Comparison of ENCODE assay signal across 8 cellular contexts in genomic region chr17:44558349-44559287, GRCh38. TPM values are rescaled to one million over a fixed set of nuclear protein-coding genes. Genes with fewer than 3 reads are reported as not detected.
DNase-seq lines count a peak whose midpoint lies in the region; ATAC-seq, FAIRE-seq and TF ChIP-seq lines count a peak whose summit lies in the region.

No MANE protein-coding gene starts in this region.

- H3K9me1 ChIP-seq in endothelial cell of umbilical vein (replicated peaks; ENCODE audit: control insufficient read depth, extremely low read depth, insufficient read depth, low read length), result no peaks in the 10 kb centered on the region

- POLR2A ChIA-PET in OCI-LY7 (lab: Charles Lee), result no interaction called here
- POLR2A ChIA-PET in endothelial cell of umbilical vein (lab: Charles Lee), result interaction anchor here (0.6 kb wide), 1 partner anchor 615 kb away, joined by 3 read pairs; no protein-coding TSS in a partner anchor

- peaks cover 0 to 37% (median 0%) of the 10 kb centered on the region in 11 experiments; a peak in 6 of 22 replicates for H4K20me1 ChIP-seq in BLaER1 treated with 17β-estradiol and CSF1 and Interleukin-3, amounts not matched to agents 10 nM and 100 nM
- no peaks in the 10 kb centered on the region for H4K20me1 ChIP-seq in OCI-LY7 (ENCODE audit: insufficient read depth, low read length)
- no peaks in the 10 kb centered on the region for H4K20me1 ChIP-seq in endothelial cell of umbilical vein (replicated peaks; ENCODE audit: control insufficient read depth, extremely low read depth, insufficient read depth, low read length)

- H3K4me1 ChIP-seq in BLaER1 treated with 17β-estradiol and CSF1 and Interleukin-3, amounts not matched to agents 10 nM and 100 nM, result peaks cover 54 to 69% (median 57%) of the 10 kb centered on the region in 10 experiments
- peaks cover 11% of the 10 kb centered on the region for H3K4me1 ChIP-seq in OCI-LY7 (ENCODE audit: insufficient read depth, low read length, poor library complexity, severe bottlenecking)
- H3K4me1 ChIP-seq in endothelial cell of umbilical vein (ENCODE audit: control insufficient read depth, extremely low read depth, insufficient read depth, low read length), result peaks cover 7% of the 10 kb centered on the region
- H3K4me1 ChIP-seq in parathyroid adenoma, result no peaks in the 10 kb centered on the region
- peaks cover 4 to 14% of the 10 kb centered on the region in 2 donors for H3K4me1 ChIP-seq in thyroid gland

- no peak for TF ChIP-seq CTCF in OCI-LY7 (conservative IDR thresholded peaks at IDR 0.05; ENCODE audit: low read length)
- TF ChIP-seq CTCF in endothelial cell of umbilical vein (IDR thresholded peaks at IDR 0.05; ENCODE audit: extremely low read depth in 1 of 2, insufficient read depth in 1 of 2, low read depth in 1 of 2, low read length in 2 of 2), result no peak
- no peak for TF ChIP-seq CTCF in parathyroid adenoma (IDR thresholded peaks at IDR 0.05)
- no peak for TF ChIP-seq CTCF in thyroid gland (IDR thresholded peaks at IDR 0.05)

- CTCF ChIA-PET in OCI-LY7 (lab: Charles Lee; ENCODE audit: unreplicated experiment), result no interaction called here
- CTCF ChIA-PET in endothelial cell of umbilical vein (lab: Charles Lee), result interaction anchor here (0.8 to 2.2 kb wide), 5 partner anchors 8 to 55 kb away, joined by 3 to 11 read pairs (median 3); partner anchors contain the start of gene GPATCH8

- H3K36me3 ChIP-seq in BLaER1 treated with 17β-estradiol and CSF1 and Interleukin-3, amounts not matched to agents 10 nM and 100 nM, result peaks cover 0 to 10% (median 0%) of the 10 kb centered on the region in 11 experiments; a peak in 7 of 22 replicates
- H3K36me3 ChIP-seq in OCI-LY7 (ENCODE audit: insufficient read depth, low read length) (no peaks in the 10 kb centered on the region), endothelial cell of umbilical vein (ENCODE audit: control insufficient read depth in 2 of 2, extremely low read depth in 1 of 2, insufficient read depth in 2 of 2, low read length in 2 of 2) (no peaks in the 10 kb centered on the region), parathyroid adenoma (ENCODE audit: control insufficient read depth, insufficient read depth, low read length) (no peaks in the 10 kb centered on the region), thyroid gland (no peaks in the 10 kb centered on the region)

- intact Hi-C loops in OCI-LY7 (cut with micrococcal nuclease; ENCODE audit: unreplicated experiment) (no loop called here), endothelial cell of umbilical vein (cut with micrococcal nuclease) (no loop called here), thyroid gland (cut with DNase I) (no loop called here)

- H3K9ac ChIP-seq in BLaER1 treated with 17β-estradiol and CSF1 and Interleukin-3, amounts not matched to agents 10 nM and 100 nM, result peak overlapping the region; percentile 70 to 96 (median 88)
- no peak overlapping the region for H3K9ac ChIP-seq in endothelial cell of umbilical vein (replicated peaks; ENCODE audit: extremely low read depth, insufficient read depth, low read length)
- no peak overlapping the region for H3K9ac ChIP-seq in parathyroid adenoma

- FAIRE-seq in endothelial cell of umbilical vein (lab: Jason Lieb, UNC) (no peak), H54 (lab: Jason Lieb, UNC) (no peak), frontal cortex (lab: Jason Lieb, UNC) (no peak)

- peak overlapping the region in 9 of 11 experiments; percentile 43 to 98 (median 92); a peak in 17 of 22 replicates for H3K27ac ChIP-seq in BLaER1 treated with 17β-estradiol and CSF1 and Interleukin-3, amounts not matched to agents 10 nM and 100 nM
- H3K27ac ChIP-seq in OCI-LY7 (ENCODE audit: low read depth, low read length, poor library complexity, severe bottlenecking) (no peak overlapping the region), endothelial cell of umbilical vein (ENCODE audit: insufficient read depth, low read depth, low read length) (no peak overlapping the region), parathyroid adenoma (no peak overlapping the region), thyroid gland (no peak overlapping the region)

- H3K4me2 ChIP-seq in BLaER1 treated with 17β-estradiol and CSF1 and Interleukin-3, amounts not matched to agents 10 nM and 100 nM, result peak overlapping the region; percentile 85 to 99 (median 96)
- H3K4me2 ChIP-seq in OCI-LY7 (ENCODE audit: low read length) (0 out of 2 replicates have a peak overlapping the region, but pooled peaks have one; percentile 96), endothelial cell of umbilical vein (ENCODE audit: insufficient read depth, low read length) (no peak overlapping the region), parathyroid adenoma (ENCODE audit: low read length) (no peak overlapping the region)

- H3K4me3 ChIP-seq in BLaER1 treated with 17β-estradiol and CSF1 and Interleukin-3, amounts not matched to agents 10 nM and 100 nM, result peak overlapping the region; percentile 64 to 78 (median 72)
- H3K4me3 ChIP-seq in OCI-LY7 (ENCODE audit: low read depth, low read length, poor library complexity, severe bottlenecking) (no peak overlapping the region), endothelial cell of umbilical vein (replicated peaks in 1 of 3; ENCODE audit: insufficient read depth in 1 of 3, low read depth in 1 of 3, low read length in 3 of 3) (peak overlapping the region in 1 of 3 experiments; percentile 44), parathyroid adenoma (ENCODE audit: low read depth, low read length) (no peak overlapping the region), thyroid gland (replicated peaks in 1 of 3) (peak overlapping the region in 1 of 3 donors; percentile 63)

- 0 out of 22 replicates have a peak, but pooled peaks cover 0 to 2% (median 0%) of the 10 kb centered on the region in 11 experiments for H3K9me3 ChIP-seq in BLaER1 treated with 17β-estradiol and CSF1 and Interleukin-3, amounts not matched to agents 10 nM and 100 nM (replicated peaks in 1 of 11)
- no peaks in the 10 kb centered on the region for H3K9me3 ChIP-seq in OCI-LY7 (ENCODE audit: low read length)
- no peaks in the 10 kb centered on the region for H3K9me3 ChIP-seq in endothelial cell of umbilical vein (replicated peaks; ENCODE audit: control insufficient read depth, insufficient read depth, low read length)
- no peaks in the 10 kb centered on the region for H3K9me3 ChIP-seq in parathyroid adenoma (ENCODE audit: control insufficient read depth, low read length)
- H3K9me3 ChIP-seq in thyroid gland, result no peaks in the 10 kb centered on the region

- WGBS in thyroid gland, 2 donors, result 47 to 53% methylated on average over 66 to 80 of the region's 83 CpGs

- dilution Hi-C loops in endothelial cell of umbilical vein (cut with MboI; ENCODE audit: extremely low pct_ligation_motif_present, low sequenced_read_pairs), result no loop called here

- no peak for TF ChIP-seq POLR2A in endothelial cell of umbilical vein (IDR thresholded peaks at IDR 0.05; ENCODE audit: low read depth, low read length)
- TF ChIP-seq POLR2A in thyroid gland (IDR thresholded peaks at IDR 0.05), result no peak
- TF ChIP-seq POLR2A in H54 (IDR thresholded peaks at IDR 0.05; ENCODE audit: low read depth, low read length), result no peak

- no peak for DNase-seq in OCI-LY7 (ENCODE audit: low spot score)
- no peak for DNase-seq in endothelial cell of umbilical vein (ENCODE audit: low read depth, low spot score)
- no peak for DNase-seq in thyroid gland
- DNase-seq in H54 (ENCODE audit: insufficient read length, low spot score), result no peak
- no peak for DNase-seq in frontal cortex (ENCODE audit: low spot score in 2 of 2)

- H3K27me3 ChIP-seq in BLaER1 treated with 17β-estradiol and CSF1 and Interleukin-3, amounts not matched to agents 10 nM and 100 nM, result no peaks in the 10 kb centered on the region
- H3K27me3 ChIP-seq in endothelial cell of umbilical vein (ENCODE audit: control insufficient read depth in 2 of 2, insufficient read depth in 2 of 2, low read length in 2 of 2) (peaks cover 27 to 38% of the 10 kb centered on the region in 2 experiments), parathyroid adenoma (ENCODE audit: control insufficient read depth, insufficient read depth, low read length) (no peaks in the 10 kb centered on the region), thyroid gland (no peaks in the 10 kb centered on the region)

- no peak overlapping the region for H2AFZ ChIP-seq in OCI-LY7 (ENCODE audit: low read length)
- no peak overlapping the region for H2AFZ ChIP-seq in endothelial cell of umbilical vein (ENCODE audit: low read depth, low read length)
- peak overlapping the region; percentile 10 for H2AFZ ChIP-seq in parathyroid adenoma

- H3K9me2 ChIP-seq in OCI-LY7 (ENCODE audit: insufficient read depth, low read length), result no peaks in the 10 kb centered on the region

- BruUV-seq in OCI-LY7 (replicated peaks; lab: Mats Ljungman, UMichigan) (no TSS peak), endothelial cell of umbilical vein (replicated peaks; lab: Mats Ljungman, UMichigan) (no TSS peak)

- no peak for ATAC-seq in GM19452 (IDR thresholded peaks at IDR 0.05; ENCODE audit: unreplicated experiment)

- no peaks in the 10 kb centered on the region for H3K79me2 ChIP-seq in OCI-LY7 (ENCODE audit: insufficient read depth, low read depth, low read length)
- no peaks in the 10 kb centered on the region for H3K79me2 ChIP-seq in endothelial cell of umbilical vein (ENCODE audit: control insufficient read depth, insufficient read depth, low read length)
- no peaks in the 10 kb centered on the region for H3K79me2 ChIP-seq in parathyroid adenoma

RNA-seq across cellular contexts. Expression of gene FZD2, which starts 1.3 kb away (rescaled TPM):
- 3.7 and 4.4 TPM in 2 replicates for total RNA-seq in OCI-LY7 (2014; rRNA removed; shearing (Covaris generic))
- total RNA-seq in OCI-LY7 (2022), result 9.2 and 10.9 TPM in 2 replicates
- 4.4 and 5.8 TPM in 2 replicates for total RNA-seq in endothelial cell of umbilical vein
- 14.0 and 18.2 TPM in 2 replicates for polyA plus RNA-seq in endothelial cell of umbilical vein
- polyA plus RNA-seq in endothelial cell of umbilical vein (2011; cell fraction: cytosol; rRNA removed), result 4.5 and 6.0 TPM in 2 replicates
- 2.4 and 3.5 TPM in 2 replicates for polyA plus RNA-seq in endothelial cell of umbilical vein (2011; cell fraction: nucleus; rRNA removed)
- 3.1 and 4.9 TPM in 2 replicates for polyA plus RNA-seq in endothelial cell of umbilical vein (2012)
- 8.4 and 11.1 TPM in 2 replicates for polyA minus RNA-seq in endothelial cell of umbilical vein
- 17.3 TPM for polyA minus RNA-seq in endothelial cell of umbilical vein (2011; cell fraction: cytosol; rRNA and poly(A)+ RNA removed)
- polyA minus RNA-seq in endothelial cell of umbilical vein (2011; cell fraction: nucleus; rRNA and poly(A)+ RNA removed), result 2.1 and 3.4 TPM in 2 replicates
- total RNA-seq in thyroid gland, result 1 to 10 TPM; 1.8 to 7.1 (median 4.5) TPM
- total RNA-seq in frontal cortex, result 3.7 TPM

RNA-seq across cellular contexts. Expression of gene GPATCH8, which starts 55.4 kb away (rescaled TPM):
- total RNA-seq in OCI-LY7 (2014; rRNA removed; shearing (Covaris generic)), result 24.5 and 24.7 TPM in 2 replicates
- 59.1 and 61.1 TPM in 2 replicates for total RNA-seq in OCI-LY7 (2022)
- 35.3 and 39.1 TPM in 2 replicates for total RNA-seq in endothelial cell of umbilical vein
- polyA plus RNA-seq in endothelial cell of umbilical vein, result 12.6 and 14.6 TPM in 2 replicates
- 9.9 and 11.1 TPM in 2 replicates for polyA plus RNA-seq in endothelial cell of umbilical vein (2011; cell fraction: cytosol; rRNA removed)
- polyA plus RNA-seq in endothelial cell of umbilical vein (2011; cell fraction: nucleus; rRNA removed), result 27.0 and 30.5 TPM in 2 replicates
- 19.8 TPM in 2 replicates for polyA plus RNA-seq in endothelial cell of umbilical vein (2012)
- 23.9 and 27.1 TPM in 2 replicates for polyA minus RNA-seq in endothelial cell of umbilical vein
- polyA minus RNA-seq in endothelial cell of umbilical vein (2011; cell fraction: cytosol; rRNA and poly(A)+ RNA removed), result 7.3 TPM
- polyA minus RNA-seq in endothelial cell of umbilical vein (2011; cell fraction: nucleus; rRNA and poly(A)+ RNA removed), result 32.7 and 41.9 TPM in 2 replicates
- total RNA-seq in thyroid gland, result 100 to 1,000 TPM in 1 of 4 donors, 10 to 100 TPM in 3; 52.7 to 106 (median 57.7) TPM
- total RNA-seq in frontal cortex, result 21.6 TPM

Comparison
In these comparisons a context has a peak if more than half of its experiments do, and no peak if none do; other contexts are left out.
1. H3K27ac ChIP-seq: peak in BLaER1 treated with 17β-estradiol and CSF1 and Interleukin-3, amounts not matched to agents 10 nM and 100 nM (9 of 11); none in OCI-LY7 (single experiment), endothelial cell of umbilical vein (single experiment), parathyroid adenoma (single experiment) and thyroid gland (0 of 3).
2. H3K4me2 ChIP-seq: peak in BLaER1 treated with 17β-estradiol and CSF1 and Interleukin-3, amounts not matched to agents 10 nM and 100 nM (11 of 11) and OCI-LY7 (single experiment); none in endothelial cell of umbilical vein (single experiment) and parathyroid adenoma (single experiment).
3. H3K4me3 ChIP-seq: peak in BLaER1 treated with 17β-estradiol and CSF1 and Interleukin-3, amounts not matched to agents 10 nM and 100 nM (10 of 10); none in OCI-LY7 (single experiment) and parathyroid adenoma (single experiment).
4. H3K9ac ChIP-seq: peak in BLaER1 treated with 17β-estradiol and CSF1 and Interleukin-3, amounts not matched to agents 10 nM and 100 nM (11 of 11); none in endothelial cell of umbilical vein (single experiment) and parathyroid adenoma (single experiment).